28 cellular contexts compared by ENCODE assay signal in the genomic region with DNA sequence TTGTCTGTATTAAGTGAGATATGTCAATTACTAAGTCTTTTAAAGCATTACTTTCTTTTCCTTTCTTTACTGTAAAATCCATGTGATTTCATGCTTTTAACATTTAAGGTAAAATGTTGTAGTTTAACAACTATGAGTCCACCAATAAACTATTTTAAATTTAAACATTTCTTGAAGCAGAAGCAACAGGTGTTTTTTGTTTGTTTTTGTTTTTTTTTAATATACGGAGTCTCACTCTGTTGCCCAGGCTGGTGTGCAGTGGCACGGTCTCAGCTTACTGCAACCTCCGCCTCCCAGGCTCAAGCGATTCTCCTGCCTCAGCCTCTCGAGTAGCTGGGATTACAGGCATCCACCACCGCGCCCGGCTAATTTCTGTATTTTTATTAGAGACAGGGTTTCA.
"Had no signal": no experiment of that assay in that cellular context is flagged by ENCODE, and none has a peak within 500 bp of the region (broad histone marks: within the 10 kb centered on the region; RNA-seq: fewer than 3 reads in every experiment).

No MANE protein-coding gene starts in this region.

- H3K27me3 ChIP-seq: colonic mucosa, esophagus squamous epithelium, gastrocnemius medialis, heart right ventricle, left lung had no signal

- H3K4me1 ChIP-seq: colonic mucosa, esophagus squamous epithelium, gastrocnemius medialis, left lung, lower lobe of right lung had no signal

- ATAC-seq: effector memory CD8-positive, alpha-beta T cell; esophagus mucosa; gastrocnemius medialis; heart right ventricle; left cardiac atrium; left lung; left ventricle myocardium superior; lower lobe of right lung; mucosa of descending colon had no signal

- H3K36me3 ChIP-seq: colonic mucosa had no signal

- H3K4me3 ChIP-seq: colonic mucosa, esophagus squamous epithelium, gastrocnemius medialis, heart right ventricle, left lung, lower lobe of right lung, mucosa of descending colon had no signal

- H3K9me3 ChIP-seq: colonic mucosa, esophagus squamous epithelium, gastrocnemius medialis, heart right ventricle, left lung, lower lobe of right lung, mucosa of descending colon had no signal

- H3K27me3 Mint-ChIP-seq: dendritic cell treated with granulocyte-macrophage colony-stimulating factor and Interleukin-4, amounts not matched to agents 40 ng/mL and 50 ng/mL, for 4 days; effector memory CD8-positive, alpha-beta T cell; naive B cell had no signal

- H3K4me1 Mint-ChIP-seq: mesothelial cell of epicardium had no signal

- DNase-seq: colonic mucosa; cortex of kidney; effector CD8-positive, alpha-beta T cell; effector memory CD8-positive, alpha-beta T cell; endodermal cell; erythroblast; esophagus squamous epithelium; foreskin fibroblast; foreskin melanocyte; gastrocnemius medialis; glutamatergic neuron; head of caudate nucleus; heart right ventricle; hippocampal formation; left cardiac atrium; left lung; left ventricle myocardium superior; lower lobe of right lung; mesenchymal stem cell; mucosa of descending colon; naive B cell had no signal

- H3K9me3 Mint-ChIP-seq: dendritic cell treated with granulocyte-macrophage colony-stimulating factor and Interleukin-4, amounts not matched to agents 40 ng/mL and 50 ng/mL, for 4 days; effector memory CD8-positive, alpha-beta T cell; mesothelial cell of epicardium; naive B cell had no signal

- H3K4me3 Mint-ChIP-seq: dendritic cell treated with granulocyte-macrophage colony-stimulating factor and Interleukin-4, amounts not matched to agents 40 ng/mL and 50 ng/mL, for 4 days; effector memory CD8-positive, alpha-beta T cell; endodermal cell; mesothelial cell of epicardium; naive B cell had no signal

- H3K27ac ChIP-seq: colonic mucosa, epithelial cell of prostate, esophagus squamous epithelium, gastrocnemius medialis, heart right ventricle, left lung, lower lobe of right lung had no signal

- FAIRE-seq: endometrium, islet of Langerhans, keratinocyte had no signal

- H3K27ac Mint-ChIP-seq: dendritic cell treated with granulocyte-macrophage colony-stimulating factor and Interleukin-4, amounts not matched to agents 40 ng/mL and 50 ng/mL, for 4 days; effector memory CD8-positive, alpha-beta T cell; endodermal cell; mesothelial cell of epicardium had no signal
